In the genomic region with DNA sequence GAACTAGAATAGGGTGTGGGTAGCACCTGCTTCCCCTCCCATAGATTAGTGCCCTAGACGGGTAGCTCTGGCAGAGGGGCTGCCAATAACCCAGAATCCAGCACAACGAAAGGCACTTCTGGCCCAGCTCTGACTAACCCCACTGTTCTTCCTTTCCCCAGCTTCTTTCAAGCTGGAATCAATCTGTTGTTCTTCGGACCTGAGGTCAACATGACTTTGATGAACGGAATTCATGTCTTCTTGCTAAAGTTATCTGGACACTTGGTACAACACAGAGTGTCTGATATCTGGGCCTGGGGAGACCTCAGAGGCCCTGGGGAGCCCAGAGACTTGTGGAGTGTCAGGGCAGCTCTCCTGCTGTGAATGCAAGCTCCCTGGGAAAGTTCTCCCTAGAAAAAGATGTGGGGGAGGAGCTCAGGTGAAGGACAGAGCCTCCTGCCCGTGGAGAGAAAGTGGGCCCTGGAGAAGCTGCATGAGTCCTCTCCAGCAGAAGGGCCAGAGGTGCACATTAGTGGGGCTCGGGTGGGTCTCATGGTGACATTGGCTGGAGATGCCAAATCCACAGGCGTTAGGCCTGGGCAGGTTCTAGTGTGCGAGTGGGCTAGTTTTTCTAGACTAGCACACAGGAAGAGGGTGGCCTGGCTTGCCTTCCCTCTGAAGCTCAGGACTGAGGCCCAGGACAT, we compare ENCODE assay signal across 1 cellular context.
TF ChIP-seq lines count a peak whose summit lies in the region.

No MANE protein-coding gene starts in this region.

TF ChIP-seq in SK-N-SH treated with all-trans-retinoic acid at 6 μM for 48 hours, 23 proteins besides CTCF, POLR2A, EP300 and RAD21 (continued from another document):
- TF ChIP-seq PATZ1 (CRISPR knock-in tag; IDR thresholded peaks at IDR 0.05; ENCODE audit: borderline replicate concordance) (no peak), CREB5 (CRISPR knock-in tag; IDR thresholded peaks at IDR 0.05; ENCODE audit: low read depth) (no peak), RARB (CRISPR knock-in tag; IDR thresholded peaks at IDR 0.05) (no peak), CSDC2 (CRISPR knock-in tag; IDR thresholded peaks at IDR 0.05) (no peak), ZNF8 (CRISPR knock-in tag; IDR thresholded peaks at IDR 0.05) (no peak), ISL1 (CRISPR knock-in tag; IDR thresholded peaks at IDR 0.05) (no peak), SNAI2 (CRISPR knock-in tag; IDR thresholded peaks at IDR 0.05) (no peak), PPARA (CRISPR knock-in tag; IDR thresholded peaks at IDR 0.05; ENCODE audit: borderline replicate concordance) (no peak), ZFP30 (CRISPR knock-in tag; IDR thresholded peaks at IDR 0.05) (no peak), ZC3H10 (CRISPR knock-in tag; IDR thresholded peaks at IDR 0.05) (no peak), TOX (CRISPR knock-in tag; IDR thresholded peaks at IDR 0.05; ENCODE audit: borderline replicate concordance) (no peak)
- TF ChIP-seq, protein P1, sequence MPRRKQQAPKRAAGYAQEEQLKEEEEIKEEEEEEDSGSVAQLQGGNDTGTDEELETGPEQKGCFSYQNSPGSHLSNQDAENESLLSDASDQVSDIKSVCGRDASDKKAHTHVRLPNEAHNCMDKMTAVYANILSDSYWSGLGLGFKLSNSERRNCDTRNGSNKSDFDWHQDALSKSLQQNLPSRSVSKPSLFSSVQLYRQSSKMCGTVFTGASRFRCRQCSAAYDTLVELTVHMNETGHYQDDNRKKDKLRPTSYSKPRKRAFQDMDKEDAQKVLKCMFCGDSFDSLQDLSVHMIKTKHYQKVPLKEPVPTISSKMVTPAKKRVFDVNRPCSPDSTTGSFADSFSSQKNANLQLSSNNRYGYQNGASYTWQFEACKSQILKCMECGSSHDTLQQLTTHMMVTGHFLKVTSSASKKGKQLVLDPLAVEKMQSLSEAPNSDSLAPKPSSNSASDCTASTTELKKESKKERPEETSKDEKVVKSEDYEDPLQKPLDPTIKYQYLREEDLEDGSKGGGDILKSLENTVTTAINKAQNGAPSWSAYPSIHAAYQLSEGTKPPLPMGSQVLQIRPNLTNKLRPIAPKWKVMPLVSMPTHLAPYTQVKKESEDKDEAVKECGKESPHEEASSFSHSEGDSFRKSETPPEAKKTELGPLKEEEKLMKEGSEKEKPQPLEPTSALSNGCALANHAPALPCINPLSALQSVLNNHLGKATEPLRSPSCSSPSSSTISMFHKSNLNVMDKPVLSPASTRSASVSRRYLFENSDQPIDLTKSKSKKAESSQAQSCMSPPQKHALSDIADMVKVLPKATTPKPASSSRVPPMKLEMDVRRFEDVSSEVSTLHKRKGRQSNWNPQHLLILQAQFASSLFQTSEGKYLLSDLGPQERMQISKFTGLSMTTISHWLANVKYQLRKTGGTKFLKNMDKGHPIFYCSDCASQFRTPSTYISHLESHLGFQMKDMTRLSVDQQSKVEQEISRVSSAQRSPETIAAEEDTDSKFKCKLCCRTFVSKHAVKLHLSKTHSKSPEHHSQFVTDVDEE (CRISPR knock-in tag; IDR thresholded peaks at IDR 0.05): no peak
- TF ChIP-seq, protein P2, sequence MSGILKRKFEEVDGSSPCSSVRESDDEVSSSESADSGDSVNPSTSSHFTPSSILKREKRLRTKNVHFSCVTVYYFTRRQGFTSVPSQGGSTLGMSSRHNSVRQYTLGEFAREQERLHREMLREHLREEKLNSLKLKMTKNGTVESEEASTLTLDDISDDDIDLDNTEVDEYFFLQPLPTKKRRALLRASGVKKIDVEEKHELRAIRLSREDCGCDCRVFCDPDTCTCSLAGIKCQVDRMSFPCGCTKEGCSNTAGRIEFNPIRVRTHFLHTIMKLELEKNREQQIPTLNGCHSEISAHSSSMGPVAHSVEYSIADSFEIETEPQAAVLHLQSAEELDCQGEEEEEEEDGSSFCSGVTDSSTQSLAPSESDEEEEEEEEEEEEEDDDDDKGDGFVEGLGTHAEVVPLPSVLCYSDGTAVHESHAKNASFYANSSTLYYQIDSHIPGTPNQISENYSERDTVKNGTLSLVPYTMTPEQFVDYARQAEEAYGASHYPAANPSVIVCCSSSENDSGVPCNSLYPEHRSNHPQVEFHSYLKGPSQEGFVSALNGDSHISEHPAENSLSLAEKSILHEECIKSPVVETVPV (CRISPR knock-in tag; IDR thresholded peaks at IDR 0.05): no peak
